In genomic region chr1:107669996-107670395, GRCh38 we compare ENCODE assay signal across 10 cellular contexts.
A peak's percentile ranks its signal among the peaks of the same experiment; 100 is the strongest.
DNase-seq lines count a peak whose midpoint lies in the region; ATAC-seq and TF ChIP-seq lines count a peak whose summit lies in the region.
"Had no signal": no experiment of that assay in that cellular context is flagged by ENCODE, and none has a peak within 500 bp of the region (broad histone marks: within the 10 kb centered on the region; RNA-seq: fewer than 3 reads in every experiment).

No MANE protein-coding gene starts in this region.

- TF ChIP-seq POLR2A in esophagus squamous epithelium (IDR thresholded peaks at IDR 0.05) = no peak

- intact Hi-C loops in esophagus squamous epithelium (cut with DNase I) = no loop called here

- WGBS in esophagus squamous epithelium, 2 donors = 7 to 8% methylated on average over 1 of the region's 1 CpG

- DNase-seq in NCI-H748 (lab: John Stamatoyannopoulos, UW; ENCODE audit: unreplicated experiment) (peak; percentile 54), NCI-H748 treated with DMSO at 0.1 percent for 48 hours (lab: John Stamatoyannopoulos, UW) (no peak), NCI-H774 (lab: John Stamatoyannopoulos, UW) (peak; percentile 49), esophagus squamous epithelium (lab: John Stamatoyannopoulos, UW) (no peak), stromal cell of bone marrow (ENCODE audit: low read depth) (peak; percentile 47), midbrain (lab: John Stamatoyannopoulos, UW) (no peak), GM20000 (ENCODE audit: low spot score) (no peak)
- DNase-seq: activated naive CD4-positive, alpha-beta T cell treated with anti-CD3 and anti-CD28 coated beads for 36 hours had no signal

- H3K27ac ChIP-seq in esophagus squamous epithelium = peak overlapping the region in 3 of 4 donors; percentile 40 to 77 (median 55)

- H3K36me3 ChIP-seq in esophagus squamous epithelium = peaks cover 0 to 16% (median 0%) of the 10 kb centered on the region in 3 donors

- H3K27me3 ChIP-seq in esophagus squamous epithelium = no peaks in the 10 kb centered on the region

- ATAC-seq in HG03139 (IDR thresholded peaks at IDR 0.05; ENCODE audit: unreplicated experiment) = no peak
- ATAC-seq: natural killer cell treated with Interleukin-12 subunit alpha and Interleukin-12 subunit beta and Interleukin-15 and Interleukin-18, amount 100 ng/mL, for 72 hours had no signal

- TF ChIP-seq CTCF in esophagus squamous epithelium (IDR thresholded peaks at IDR 0.05) = no peak
- no peak for TF ChIP-seq CTCF in GM20000 (IDR thresholded peaks at IDR 0.05; ENCODE audit: extremely low read depth, missing control alignments)

- peaks cover 0 to 4% (median 0%) of the 10 kb centered on the region in 3 donors for H3K9me3 ChIP-seq in esophagus squamous epithelium

- no peak overlapping the region for H3K4me3 ChIP-seq in esophagus squamous epithelium

- peaks cover 17 to 96% (median 22%) of the 10 kb centered on the region in 3 donors for H3K4me1 ChIP-seq in esophagus squamous epithelium

Comparison
In these comparisons a context has a peak if more than half of its experiments do, and no peak if none do; other contexts are left out.
1. DNase-seq: peak in NCI-H748 (single experiment), NCI-H774 (single experiment) and stromal cell of bone marrow (single experiment); none in NCI-H748 treated with DMSO at 0.1 percent for 48 hours (single experiment), esophagus squamous epithelium (single experiment), midbrain (single experiment) and GM20000 (single experiment).